ENCODE assay signal across 8 cellular contexts in genomic region chr5:77030097-77031071, GRCh38. TPM values are rescaled to one million over a fixed set of nuclear protein-coding genes. Genes with fewer than 3 reads are reported as not detected.
DNase-seq lines count a peak whose midpoint lies in the region; ATAC-seq and TF ChIP-seq lines count a peak whose summit lies in the region.

Gene AGGF1, plus strand, starts transcription at chr5:77030404. Its CDS starts 363 bp downstream, at chr5:77030767.

- peak within 1 kb of the TSS; percentile 87 for H3K27ac ChIP-seq in IMR-90 (ENCODE audit: insufficient read depth, low read length)

- peak within 1 kb of the TSS; percentile 58 for H3K14ac ChIP-seq in IMR-90 (replicated peaks; ENCODE audit: low read depth, low read length)

- H3K4me2 ChIP-seq in IMR-90 (ENCODE audit: low read depth, low read length): peak within 1 kb of the TSS; percentile 93

- H3K9ac ChIP-seq in IMR-90 (ENCODE audit: low read depth, low read length): peak within 1 kb of the TSS; percentile 89

- intact Hi-C loops in IMR-90 (cut with micrococcal nuclease): loop anchor here (5.0 kb wide), 1 partner anchor 313 kb away; the partner anchor contains the start of gene F2R

- peak within 1 kb of the TSS; percentile 92 for H3K23ac ChIP-seq in IMR-90 (ENCODE audit: low read depth, low read length)

- in situ Hi-C loops in IMR-90 (cut with MboI; ENCODE audit: low sequenced_read_pairs): no loop called here

- H4K5ac ChIP-seq in IMR-90 (ENCODE audit: low read depth, low read length): peak within 1 kb of the TSS; percentile 96

- H2AFZ ChIP-seq in IMR-90 (replicated peaks; ENCODE audit: low read length, poor library complexity): peak within 1 kb of the TSS; percentile 90

- H4K91ac ChIP-seq in IMR-90 (ENCODE audit: insufficient read depth, low read depth, low read length): peak within 1 kb of the TSS; percentile 51; the same call in 1 of the 2 replicates

- H3K79me1 ChIP-seq in IMR-90 (ENCODE audit: low read depth in 1 of 2, low read length in 2 of 2): peaks cover 8 to 27% of the 10 kb centered on the region in 2 experiments

- peak within 1 kb of the TSS; percentile 64 to 90 for H4K8ac ChIP-seq in IMR-90 (ENCODE audit: low read depth in 2 of 2, low read length in 2 of 2)

- no peaks in the 10 kb centered on the region for H4K20me1 ChIP-seq in IMR-90 (ENCODE audit: insufficient read depth, low read length)

- H2AK5ac ChIP-seq in IMR-90 (ENCODE audit: low read depth, low read length): peak within 1 kb of the TSS; percentile 38; the same call in 1 of the 2 replicates

- H3K4me1 ChIP-seq in IMR-90 (ENCODE audit: control insufficient read depth, insufficient read depth, low read length) (peaks cover 2% of the 10 kb centered on the region), mononuclear cell (ENCODE audit: insufficient read depth, low read length) (peaks cover 17% of the 10 kb centered on the region)

- peak within 1 kb of the TSS; percentile 75 for H3K4ac ChIP-seq in IMR-90 (ENCODE audit: low read depth, low read length)

- 2% methylated on average over 43 of the region's 82 CpGs; no CpG with 5 or more reads in 1 of the 2 experiments for WGBS in IMR-90 (ENCODE audit: extremely low coverage in 2 of 2, insufficient read length in 1 of 2), 2 experiments

- H2BK20ac ChIP-seq in IMR-90 (ENCODE audit: low read depth, low read length): no peak within 1 kb of the TSS

- peak within 1 kb of the TSS; percentile 51 for H3K18ac ChIP-seq in IMR-90 (ENCODE audit: low read depth, low read length)

- POLR2A ChIA-PET in IMR-90 (lab: Charles Lee; ENCODE audit: unreplicated experiment): interaction anchor here (0.6 to 0.8 kb wide), 3 partner anchors 57 to 230 kb away, joined by 3 read pairs; no protein-coding TSS in a partner anchor

- no peak within 1 kb of the TSS for H2BK15ac ChIP-seq in IMR-90 (ENCODE audit: low read depth, low read length)

- H3K27me3 ChIP-seq in IMR-90 (ENCODE audit: control insufficient read depth, insufficient read depth, low read length) (no peaks in the 10 kb centered on the region; the same call in none of the 2 replicates), mononuclear cell (ENCODE audit: insufficient read depth, low read length) (no peaks in the 10 kb centered on the region)

- ATAC-seq in GM21528 (IDR thresholded peaks at IDR 0.05; ENCODE audit: low FRiP score, unreplicated experiment): peak; percentile 98
- peak; percentile 98 for ATAC-seq in IMR-90 (ENCODE audit: low read depth)

- H3K4me3 ChIP-seq in IMR-90 (ENCODE audit: insufficient read depth, low read depth, low read length) (peak within 1 kb of the TSS; percentile 94), epithelial cell of esophagus (ENCODE audit: low read length) (peak within 1 kb of the TSS; percentile 88), mononuclear cell (ENCODE audit: low read length) (peak within 1 kb of the TSS; percentile 92)

- H3K9me3 ChIP-seq in IMR-90 (ENCODE audit: control insufficient read depth, insufficient read depth, low read length) (no peaks in the 10 kb centered on the region; the same call in 1 of the 2 replicates), mononuclear cell (ENCODE audit: low read depth, low read length) (peaks cover 5% of the 10 kb centered on the region)

- no peak for TF ChIP-seq RAD21 in IMR-90 (IDR thresholded peaks at IDR 0.05; ENCODE audit: low read length)

- dilution Hi-C loops in IMR-90 (cut with HindIII; ENCODE audit: low sequenced_read_pairs, unreplicated experiment): no loop called here

- no peaks in the 10 kb centered on the region; the same call in 1 of the 2 replicates for H3K36me3 ChIP-seq in IMR-90 (ENCODE audit: control insufficient read depth, insufficient read depth, low read length)

- TSS peak; percentile 96 for BruUV-seq in IMR-90 (replicated peaks; lab: Mats Ljungman, UMichigan)

- H3K56ac ChIP-seq in IMR-90 (ENCODE audit: extremely low read depth, insufficient read depth, low read length): peak within 1 kb of the TSS; percentile 55; the same call in 1 of the 2 replicates

- H3K9me1 ChIP-seq in IMR-90 (ENCODE audit: insufficient read depth, low read length): 0 out of 2 replicates have a peak, but pooled peaks cover 2% of the 10 kb centered on the region

- peak within 1 kb of the TSS; percentile 17 for H2BK5ac ChIP-seq in IMR-90 (ENCODE audit: low read depth, low read length, poor library complexity, severe bottlenecking)

- TF ChIP-seq CTCF in IMR-90 (conservative IDR thresholded peaks at IDR 0.05; ENCODE audit: low read depth, low read length) (no peak), epithelial cell of esophagus (IDR thresholded peaks at IDR 0.05; ENCODE audit: insufficient read depth, low read depth, low read length, missing control alignments) (no peak)

- H2BK120ac ChIP-seq in IMR-90 (ENCODE audit: low read depth, low read length): peak within 1 kb of the TSS; percentile 28; the same call in 1 of the 2 replicates

- TF ChIP-seq POLR2A in IMR-90 (IDR thresholded peaks at IDR 0.05; ENCODE audit: low read depth, low read length): peak; percentile 66; the same call in 1 of the 2 replicates

- DNase-seq in DMS 273 (lab: John Stamatoyannopoulos, UW; ENCODE audit: unreplicated experiment): peak; percentile 98
- peak; percentile 92 for DNase-seq in IMR-90
- peak; percentile 67 for DNase-seq in OCI-M2 (lab: John Stamatoyannopoulos, UW; ENCODE audit: unreplicated experiment)
- DNase-seq in activated T-cell treated with anti-CD3 and anti-CD28 coated beads for 48 hours (ENCODE audit: low read depth): peak; percentile 87
- DNase-seq in epithelial cell of esophagus (ENCODE audit: low read depth): peak; percentile 96
- peak; percentile 63 to 77 for DNase-seq in stimulated activated CD8-positive, alpha-beta memory T cell treated with anti-CD3 and anti-CD28 coated beads, Interleukin-4, amount 100 ng/mL, for 1 hour (ENCODE audit: low read depth in 2 of 2, low spot score in 1 of 2)

- peak within 1 kb of the TSS; percentile 39 for H2AK9ac ChIP-seq in IMR-90 (replicated peaks; ENCODE audit: low read depth, low read length, poor library complexity)

- CTCF ChIA-PET in IMR-90 (lab: Yijun Ruan, JAX): interaction anchor here (1.1 to 1.5 kb wide), 2 partner anchors 14 to 429 kb away, joined by 3 to 5 read pairs; no protein-coding TSS in a partner anchor

TF ChIP-seq in IMR-90, 13 proteins besides CTCF, POLR2A, EP300 and RAD21:
- TF ChIP-seq FOS (IDR thresholded peaks at IDR 0.05; ENCODE audit: low read depth, low read length) (no peak), BHLHE40 (IDR thresholded peaks at IDR 0.05; ENCODE audit: low read depth, low read length) (peak; percentile 25; the same call in 1 of the 2 replicates), RFX5 (IDR thresholded peaks at IDR 0.05; ENCODE audit: low read depth, low read length) (no peak), CEBPB (IDR thresholded peaks at IDR 0.05; ENCODE audit: low read depth, low read length) (peak; percentile 54; the same call in 1 of the 2 replicates), MXI1 (IDR thresholded peaks at IDR 0.05; ENCODE audit: borderline replicate concordance, low read depth, low read length) (peak; percentile 92)

RNA-seq across cellular contexts. Expression of gene AGGF1, which starts in this region (rescaled TPM):
- 7.3 and 12.8 TPM in 2 replicates for total RNA-seq in IMR-90 (2012; rRNA removed)
- 8.4 and 9.3 TPM in 2 replicates for polyA plus RNA-seq in IMR-90 (2012; rRNA removed)
- polyA plus RNA-seq in IMR-90 (2012; cell fraction: cytosol; rRNA removed): 3.8 and 4.3 TPM in 2 replicates
- polyA plus RNA-seq in IMR-90 (2012; cell fraction: nucleus; rRNA removed; ENCODE audit: low replicate concordance): 6.8 and 8.0 TPM in 2 replicates
- 15.2 TPM for total RNA-seq in mononuclear cell

Comparison
In these comparisons a context has a peak if more than half of its experiments do, and no peak if none do; other contexts are left out.
1. Peak in every context shown above with its lines: DNase-seq, ATAC-seq, H3K4me3 ChIP-seq and H3K27ac ChIP-seq.